Comparison of ENCODE assay signal across 19 cellular contexts in genomic region chr6:96812077-96812703, GRCh38. TPM values are rescaled to one million over a fixed set of nuclear protein-coding genes. Genes with fewer than 3 reads are reported as not detected.
A peak's percentile ranks its signal among the peaks of the same experiment; 100 is the strongest.
DNase-seq lines count a peak whose midpoint lies in the region; ATAC-seq and TF ChIP-seq lines count a peak whose summit lies in the region.
"Had no signal": no experiment of that assay in that cellular context is flagged by ENCODE, and none has a peak within 500 bp of the region (broad histone marks: within the 10 kb centered on the region; RNA-seq: fewer than 3 reads in every experiment).

No MANE protein-coding gene starts in this region.

- H3K27me3 ChIP-seq in skeletal muscle satellite cell (ENCODE audit: control insufficient read depth, insufficient read depth, low read length), result no peaks in the 10 kb centered on the region
- H3K27me3 ChIP-seq: BE2C, brain microvascular endothelial cell, esophagus muscularis mucosa, tibial artery had no signal

- no peak overlapping the region for H3K9ac ChIP-seq in skeletal muscle satellite cell (ENCODE audit: low read depth, low read length)

- no peak for TF ChIP-seq CTCF in cardiac fibroblast (IDR thresholded peaks at IDR 0.05; ENCODE audit: low read depth, low read length)

- H3K9me3 ChIP-seq in skeletal muscle satellite cell (replicated peaks; ENCODE audit: low read length), result no peaks in the 10 kb centered on the region
- H3K9me3 ChIP-seq: BE2C, esophagus muscularis mucosa, tibial artery had no signal

- H3K4me2 ChIP-seq in skeletal muscle satellite cell (ENCODE audit: low read length), result peak overlapping the region; percentile 55

- DNase-seq in cardiac fibroblast (ENCODE audit: low read depth in 2 of 2) (peak; percentile 28 to 46), NCI-H1436 treated with DMSO at 0.1 percent for 48 hours (lab: John Stamatoyannopoulos, UW) (no peak), hippocampal formation (lab: John Stamatoyannopoulos, UW) (no peak)
- DNase-seq: activated CD4-positive, alpha-beta T cell treated with anti-CD3 and anti-CD28 coated beads, Interleukin-2, amount 10 ng/mL, durations not matched to agents 7 days and 5 days; activated naive CD4-positive, alpha-beta T cell; BE2C; brain microvascular endothelial cell; GF-D8; NCI-H1105 treated with DMSO at 0.1 percent for 48 hours; NCI-H774; stimulated activated naive CD4-positive, alpha-beta T cell; SW 1271; tibial artery had no signal

- ATAC-seq in GM18867 (IDR thresholded peaks at IDR 0.05; ENCODE audit: unreplicated experiment) (peak; percentile 64), HG03442 (IDR thresholded peaks at IDR 0.05; ENCODE audit: unreplicated experiment) (peak; percentile 51), GM19452 (IDR thresholded peaks at IDR 0.05; ENCODE audit: unreplicated experiment) (no peak)
- ATAC-seq: Panc1 had no signal

- no peaks in the 10 kb centered on the region for H3K36me3 ChIP-seq in skeletal muscle satellite cell (ENCODE audit: insufficient read depth, low read length)
- H3K36me3 ChIP-seq: BE2C, brain microvascular endothelial cell, esophagus muscularis mucosa, tibial artery had no signal

- no peak overlapping the region for H3K4me3 ChIP-seq in cardiac fibroblast (replicated peaks in 1 of 2; ENCODE audit: low read depth in 2 of 2, low read length in 2 of 2)
- no peak overlapping the region for H3K4me3 ChIP-seq in skeletal muscle satellite cell (ENCODE audit: low read length)
- H3K4me3 ChIP-seq: esophagus muscularis mucosa, tibial artery had no signal

- H3K4me1 ChIP-seq in skeletal muscle satellite cell (ENCODE audit: control insufficient read depth, insufficient read depth, low read length), result peaks cover 10% of the 10 kb centered on the region
- H3K4me1 ChIP-seq: BE2C had no signal

RNA-seq across cellular contexts. Expression of gene GPR63, which starts 25.1 kb away (rescaled TPM):
- 0.25 and 0.87 TPM in 2 replicates for total RNA-seq in skeletal muscle satellite cell (2012; rRNA removed)

Comparison
In these comparisons a context has a peak if more than half of its experiments do, and no peak if none do; other contexts are left out.
1. DNase-seq: peak in cardiac fibroblast (2 of 2); none in NCI-H1436 treated with DMSO at 0.1 percent for 48 hours (single experiment) and hippocampal formation (0 of 2).